Comparison of ENCODE assay signal across 1 cellular context in the genomic region with DNA sequence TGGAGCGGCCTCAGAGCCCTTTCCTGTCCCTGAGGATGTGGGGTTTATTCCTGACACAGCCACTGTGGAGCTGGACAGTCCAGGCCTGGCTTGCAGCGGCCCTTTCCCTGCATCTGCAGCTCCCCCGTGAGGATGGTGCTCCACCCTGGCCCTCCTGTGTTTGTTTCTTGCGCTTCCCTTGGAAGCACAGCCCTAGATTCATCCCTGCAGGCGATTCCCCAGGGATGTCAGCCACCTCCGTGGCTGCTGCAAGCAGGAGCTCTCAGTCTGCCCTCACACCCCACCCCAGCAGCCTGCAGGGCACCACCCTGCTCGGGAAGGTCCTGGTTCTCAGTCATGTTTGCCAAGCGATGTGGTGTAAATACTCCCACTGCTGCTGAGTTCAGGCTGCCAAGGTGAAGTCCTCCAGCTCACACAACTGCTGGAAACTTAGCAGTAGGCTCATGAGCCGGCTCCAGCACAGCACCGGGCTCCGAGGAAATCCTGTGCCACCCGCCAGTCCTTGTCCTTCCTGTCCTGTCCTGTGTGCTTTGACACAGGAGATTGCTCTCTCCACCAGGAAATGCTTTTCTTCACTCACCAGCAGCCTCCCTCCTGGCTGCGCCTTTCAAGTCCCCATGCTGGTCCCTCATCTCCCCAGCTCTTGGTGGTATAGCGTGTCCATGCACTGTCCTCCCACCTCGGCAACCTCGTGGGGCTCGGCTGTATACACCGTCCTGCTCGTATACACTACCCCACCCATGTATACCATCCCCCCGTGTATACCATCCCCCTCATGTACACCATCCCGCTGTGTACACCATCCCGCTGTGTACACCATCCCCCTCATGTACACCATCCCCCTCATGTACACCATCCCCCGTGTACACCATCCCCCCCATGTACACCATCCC.
A peak's percentile ranks its signal among the peaks of the same experiment; 100 is the strongest.
TF ChIP-seq lines count a peak whose summit lies in the region.

No MANE protein-coding gene starts in this region.

TF ChIP-seq in H1, 55 proteins besides CTCF, POLR2A, EP300 and RAD21:
- TF ChIP-seq KDM1A (IDR thresholded peaks at IDR 0.05; ENCODE audit: borderline replicate concordance, low read length) (0 out of 2 replicates have a peak, but pooled peaks have one; percentile 16), FOSL1 (IDR thresholded peaks at IDR 0.05; ENCODE audit: insufficient read depth, low read depth, low read length) (no peak), KDM4A (IDR thresholded peaks at IDR 0.05; ENCODE audit: low read depth, low read length, severe bottlenecking) (no peak)
